21 cellular contexts compared by ENCODE assay signal in genomic region chr6:42095776-42096541, GRCh38. TPM values are rescaled to one million over a fixed set of nuclear protein-coding genes. Genes with fewer than 3 reads are reported as not detected.
DNase-seq lines count a peak whose midpoint lies in the region; ATAC-seq, FAIRE-seq and TF ChIP-seq lines count a peak whose summit lies in the region.
"Had no signal": no experiment of that assay in that cellular context is flagged by ENCODE, and none has a peak within 500 bp of the region (broad histone marks: within the 10 kb centered on the region; RNA-seq: fewer than 3 reads in every experiment).

No MANE protein-coding gene starts in this region.

- intact Hi-C loops in IMR-90 (cut with micrococcal nuclease) (no loop called here), GM12878 (cut with micrococcal nuclease; ENCODE audit: unreplicated experiment) (no loop called here)
- intact Hi-C loops in activated CD4-positive, alpha-beta T cell treated with anti-CD3 and anti-CD28 coated beads, Interleukin-2, amount 10 ng/mL, durations not matched to agents 24 days and 14 days (cut with micrococcal nuclease): no loop called here

- no peaks in the 10 kb centered on the region for H3K9me3 Mint-ChIP-seq in mesothelial cell of epicardium
- no peaks in the 10 kb centered on the region for H3K9me3 Mint-ChIP-seq in activated CD4-positive, alpha-beta T cell treated with anti-CD3 and anti-CD28 coated beads, Interleukin-2, amount 10 ng/mL, durations not matched to agents 24 days and 14 days
- no peaks in the 10 kb centered on the region for H3K9me3 Mint-ChIP-seq in activated CD4-positive, alpha-beta memory T cell treated with anti-CD3 and anti-CD28 coated beads, Interleukin-2, amount 10 ng/mL, durations not matched to agents 7 days and 5 days
- H3K9me3 Mint-ChIP-seq: activated T-cell treated with anti-CD3 and anti-CD28 coated beads, Interleukin-2, amount 50 U/mL, for 4 hours; nephron; T-helper 2 cell treated with Interferon-gamma antibody and Interleukin-4, amounts not matched to agents 5 μg/mL and 100 μg/mL, for 36 hours had no signal

- H3K79me1 ChIP-seq in IMR-90 (ENCODE audit: low read depth in 1 of 2, low read length in 2 of 2): 0 out of 4 replicates have a peak, but pooled peaks cover 0 to under 1% of the 10 kb centered on the region in 2 experiments

- peaks cover 11% of the 10 kb centered on the region for H3K9me1 ChIP-seq in IMR-90 (ENCODE audit: insufficient read depth, low read length)

- H2BK5ac ChIP-seq in IMR-90 (ENCODE audit: low read depth, low read length, poor library complexity, severe bottlenecking): no peak overlapping the region

- 0 out of 2 replicates have a peak overlapping the region, but pooled peaks have one; percentile 39 for H2AK5ac ChIP-seq in IMR-90 (ENCODE audit: low read depth, low read length)

- no peaks in the 10 kb centered on the region for H3K9me3 ChIP-seq in DOHH2 (ENCODE audit: control insufficient read depth, insufficient read depth, low read length)
- H3K9me3 ChIP-seq in IMR-90 (ENCODE audit: control insufficient read depth, insufficient read depth, low read length): no peaks in the 10 kb centered on the region
- no peaks in the 10 kb centered on the region for H3K9me3 ChIP-seq in GM12878 (replicated peaks; ENCODE audit: control insufficient read depth, insufficient read depth, low read length)
- H3K9me3 ChIP-seq: transverse colon had no signal

- H4K20me1 ChIP-seq in DOHH2 (ENCODE audit: control insufficient read depth, insufficient read depth, low read depth, low read length) (no peaks in the 10 kb centered on the region), IMR-90 (ENCODE audit: insufficient read depth, low read length) (no peaks in the 10 kb centered on the region), GM12878 (ENCODE audit: control insufficient read depth, insufficient read depth) (no peaks in the 10 kb centered on the region)

- 0 out of 2 replicates have a peak, but pooled peaks have one; percentile 25 for TF ChIP-seq RAD21 in IMR-90 (IDR thresholded peaks at IDR 0.05; ENCODE audit: low read length)
- no peak for TF ChIP-seq RAD21 in GM12878 (IDR thresholded peaks at IDR 0.05; ENCODE audit: insufficient read depth, low read depth, low read length)

- POLR2A ChIA-PET in IMR-90 (lab: Charles Lee; ENCODE audit: unreplicated experiment): no interaction called here
- POLR2A ChIA-PET in GM12878 (lab: Charles Lee): no interaction called here
- POLR2A ChIA-PET in activated CD4-positive, alpha-beta memory T cell treated with anti-CD3 and anti-CD28 coated beads, Interleukin-2, amount 10 ng/mL, durations not matched to agents 7 days and 5 days (lab: Charles Lee): interaction anchor here (0.6 kb wide), 1 partner anchor 138 kb away, joined by 3 read pairs; no protein-coding TSS in a partner anchor

- TF ChIP-seq POLR2A in IMR-90 (IDR thresholded peaks at IDR 0.05; ENCODE audit: low read depth, low read length) (no peak), GM12878 (IDR thresholded peaks at IDR 0.05; ENCODE audit: low read depth, low read length) (no peak)

- 0 out of 2 replicates have a peak, but pooled peaks cover under 1% of the 10 kb centered on the region for H3K27me3 ChIP-seq in DOHH2 (ENCODE audit: control insufficient read depth, low read length)
- peaks cover 2% of the 10 kb centered on the region; the same call in 1 of the 2 replicates for H3K27me3 ChIP-seq in IMR-90 (ENCODE audit: control insufficient read depth, insufficient read depth, low read length)
- no peaks in the 10 kb centered on the region; a peak in 1 of 4 replicates for H3K27me3 ChIP-seq in GM12878 (replicated peaks in 1 of 2; ENCODE audit: control insufficient read depth in 2 of 2, insufficient read depth in 2 of 2, low read length in 1 of 2)
- H3K27me3 ChIP-seq: transverse colon had no signal

- no peak for TF ChIP-seq EP300 in GM12878 (IDR thresholded peaks at IDR 0.05; ENCODE audit: borderline replicate concordance in 1 of 2, control insufficient read depth in 1 of 2, low read depth in 2 of 2, low read length in 2 of 2)

- no peaks in the 10 kb centered on the region for H3F3A ChIP-seq in DOHH2 (ENCODE audit: control insufficient read depth, insufficient read depth)

- H3K56ac ChIP-seq in IMR-90 (ENCODE audit: extremely low read depth, insufficient read depth, low read length): no peak overlapping the region

- H2BK120ac ChIP-seq in IMR-90 (ENCODE audit: low read depth, low read length): no peak overlapping the region

- H3K4me1 ChIP-seq in DOHH2 (ENCODE audit: control insufficient read depth, low read length) (no peaks in the 10 kb centered on the region), IMR-90 (ENCODE audit: control insufficient read depth, insufficient read depth, low read length) (peaks cover 11% of the 10 kb centered on the region), GM12878 (ENCODE audit: control insufficient read depth, insufficient read depth, low read length) (no peaks in the 10 kb centered on the region)

- no peak for FAIRE-seq in GM12878 (lab: Jason Lieb, UNC)
- FAIRE-seq: G401.6 had no signal

- BruUV-seq in IMR-90 (replicated peaks; lab: Mats Ljungman, UMichigan) (no TSS peak), GM12878 (replicated peaks; lab: Mats Ljungman, UMichigan) (no TSS peak)

- dilution Hi-C loops in IMR-90 (cut with HindIII; ENCODE audit: low sequenced_read_pairs, unreplicated experiment): no loop called here

- SMC1A ChIA-PET in GM12878 (lab: Charles Lee; ENCODE audit: uncharacterized antibody, unreplicated experiment): no interaction called here

- no peak overlapping the region for H3K23ac ChIP-seq in IMR-90 (ENCODE audit: low read depth, low read length)

- no peak overlapping the region for H4K5ac ChIP-seq in IMR-90 (ENCODE audit: low read depth, low read length)

- no peak overlapping the region for H4K91ac ChIP-seq in IMR-90 (ENCODE audit: insufficient read depth, low read depth, low read length)

- H3K79me2 ChIP-seq in DOHH2 (ENCODE audit: control insufficient read depth, low read length) (no peaks in the 10 kb centered on the region), GM12878 (ENCODE audit: control insufficient read depth, insufficient read depth, low read length) (no peaks in the 10 kb centered on the region)

- no peak overlapping the region for H2AK9ac ChIP-seq in IMR-90 (replicated peaks; ENCODE audit: low read depth, low read length, poor library complexity)

- in situ Hi-C loops in IMR-90 (cut with MboI; ENCODE audit: low sequenced_read_pairs): loop anchor here (25.0 kb wide), 1 partner anchor 791 kb away; the partner anchor contains the start of gene RPL7L1
- in situ Hi-C loops in GM12878 (cut with MboI): no loop called here

- H3K4ac ChIP-seq in IMR-90 (ENCODE audit: low read depth, low read length): no peak overlapping the region

- no peak overlapping the region for H3K27ac Mint-ChIP-seq in mesothelial cell of epicardium
- H3K27ac Mint-ChIP-seq in activated CD4-positive, alpha-beta T cell treated with anti-CD3 and anti-CD28 coated beads, Interleukin-2, amount 10 ng/mL, durations not matched to agents 24 days and 14 days: no peak overlapping the region
- no peak overlapping the region for H3K27ac Mint-ChIP-seq in activated CD4-positive, alpha-beta memory T cell treated with anti-CD3 and anti-CD28 coated beads, Interleukin-2, amount 10 ng/mL, durations not matched to agents 7 days and 5 days
- H3K27ac Mint-ChIP-seq: nephron; T-helper 2 cell treated with Interferon-gamma antibody and Interleukin-4, amounts not matched to agents 5 μg/mL and 100 μg/mL, for 36 hours had no signal

- no peak overlapping the region for H2BK15ac ChIP-seq in IMR-90 (ENCODE audit: low read depth, low read length)

- H3K14ac ChIP-seq in IMR-90 (replicated peaks; ENCODE audit: low read depth, low read length): no peak overlapping the region

- H3K9me2 ChIP-seq in DOHH2 (replicated peaks; ENCODE audit: control insufficient read depth, low read length): no peaks in the 10 kb centered on the region

- RAD21 ChIA-PET in GM12878 (lab: Charles Lee; ENCODE audit: unreplicated experiment): no interaction called here

- no peak overlapping the region for H2BK20ac ChIP-seq in IMR-90 (ENCODE audit: low read depth, low read length)

- ATAC-seq in IMR-90 (ENCODE audit: low read depth) (no peak), GM12878 (0 out of 3 replicates have a peak, but pooled peaks have one; percentile 18)
- ATAC-seq: activated T-cell treated with anti-CD3 and anti-CD28 coated beads, Interleukin-2, amount 50 U/mL, for 4 hours had no signal

- H3K4me2 ChIP-seq in DOHH2 (ENCODE audit: low read length) (no peak overlapping the region), IMR-90 (ENCODE audit: low read depth, low read length) (no peak overlapping the region), GM12878 (ENCODE audit: control insufficient read depth, insufficient read depth) (no peak overlapping the region)

- TF ChIP-seq CTCF in DOHH2 (IDR thresholded peaks at IDR 0.05; ENCODE audit: low read depth, low read length, poor library complexity, severe bottlenecking): peak; percentile 36
- TF ChIP-seq CTCF in IMR-90 (conservative IDR thresholded peaks at IDR 0.05; ENCODE audit: low read depth, low read length): no peak
- TF ChIP-seq CTCF in GM12878 (IDR thresholded peaks at IDR 0.05 in 2 of 3, conservative IDR thresholded peaks at IDR 0.05 in 1 of 3; ENCODE audit: control insufficient read depth in 2 of 3, extremely low read depth in 1 of 3, insufficient read depth in 1 of 3, low read depth in 3 of 3, low read length in 3 of 3): no peak
- no peak for TF ChIP-seq CTCF in mesothelial cell of epicardium (IDR thresholded peaks at IDR 0.05; ENCODE audit: unreplicated experiment)

- no peak overlapping the region for H3K18ac ChIP-seq in IMR-90 (ENCODE audit: low read depth, low read length)

- H3K4me1 Mint-ChIP-seq in mesothelial cell of epicardium: peaks cover 11% of the 10 kb centered on the region
- H3K4me1 Mint-ChIP-seq in activated CD4-positive, alpha-beta T cell treated with anti-CD3 and anti-CD28 coated beads, Interleukin-2, amount 10 ng/mL, durations not matched to agents 24 days and 14 days: peaks cover 21% of the 10 kb centered on the region
- H3K4me1 Mint-ChIP-seq in activated CD4-positive, alpha-beta memory T cell treated with anti-CD3 and anti-CD28 coated beads, Interleukin-2, amount 10 ng/mL, durations not matched to agents 7 days and 5 days: peaks cover 28% of the 10 kb centered on the region

- H3K4me3 ChIP-seq in DOHH2 (ENCODE audit: low read length) (no peak overlapping the region), IMR-90 (ENCODE audit: insufficient read depth, low read depth, low read length) (no peak overlapping the region), GM12878 (no peak overlapping the region)
- H3K4me3 ChIP-seq: transverse colon had no signal

- peak overlapping the region; percentile 54 for H2AFZ ChIP-seq in IMR-90 (replicated peaks; ENCODE audit: low read length, poor library complexity)
- no peak overlapping the region for H2AFZ ChIP-seq in GM12878 (ENCODE audit: control insufficient read depth, low read depth, low read length)

- H3K36me3 ChIP-seq in DOHH2 (ENCODE audit: control insufficient read depth, low read length) (no peaks in the 10 kb centered on the region), IMR-90 (ENCODE audit: control insufficient read depth, insufficient read depth, low read length) (no peaks in the 10 kb centered on the region), GM12878 (ENCODE audit: control insufficient read depth in 2 of 2, insufficient read depth in 2 of 2, low read length in 1 of 2) (no peaks in the 10 kb centered on the region)
- H3K36me3 ChIP-seq: transverse colon had no signal

- H3K4me3 Mint-ChIP-seq in mesothelial cell of epicardium: no peak overlapping the region
- no peak overlapping the region for H3K4me3 Mint-ChIP-seq in activated CD4-positive, alpha-beta T cell treated with anti-CD3 and anti-CD28 coated beads, Interleukin-2, amount 10 ng/mL, durations not matched to agents 24 days and 14 days
- no peak overlapping the region for H3K4me3 Mint-ChIP-seq in activated CD4-positive, alpha-beta memory T cell treated with anti-CD3 and anti-CD28 coated beads, Interleukin-2, amount 10 ng/mL, durations not matched to agents 7 days and 5 days
- H3K4me3 Mint-ChIP-seq: activated T-cell treated with anti-CD3 and anti-CD28 coated beads, Interleukin-2, amount 50 U/mL, for 4 hours; nephron; T-helper 2 cell treated with Interferon-gamma antibody and Interleukin-4, amounts not matched to agents 5 μg/mL and 100 μg/mL, for 36 hours had no signal

- H3K9ac ChIP-seq in IMR-90 (ENCODE audit: low read depth, low read length) (no peak overlapping the region), GM12878 (ENCODE audit: control insufficient read depth, insufficient read depth, low read length) (no peak overlapping the region)

- peaks cover 4% of the 10 kb centered on the region for H3K27me3 Mint-ChIP-seq in mesothelial cell of epicardium (ENCODE audit: low read depth)
- H3K27me3 Mint-ChIP-seq in activated CD4-positive, alpha-beta T cell treated with anti-CD3 and anti-CD28 coated beads, Interleukin-2, amount 10 ng/mL, durations not matched to agents 24 days and 14 days: no peaks in the 10 kb centered on the region
- H3K27me3 Mint-ChIP-seq in activated CD4-positive, alpha-beta memory T cell treated with anti-CD3 and anti-CD28 coated beads, Interleukin-2, amount 10 ng/mL, durations not matched to agents 7 days and 5 days: no peaks in the 10 kb centered on the region

- no peak overlapping the region for H4K8ac ChIP-seq in IMR-90 (ENCODE audit: low read depth in 2 of 2, low read length in 2 of 2)

- CTCF ChIA-PET in IMR-90 (lab: Yijun Ruan, JAX) (no interaction called here), GM12878 (lab: Yijun Ruan, JAX) (interaction anchor here (0.6 to 1.8 kb wide), 3 partner anchors 8 to 120 kb away, joined by 3 to 6 read pairs (median 4); no protein-coding TSS in a partner anchor)
- CTCF ChIA-PET in activated CD4-positive, alpha-beta memory T cell treated with anti-CD3 and anti-CD28 coated beads, Interleukin-2, amount 10 ng/mL, durations not matched to agents 7 days and 5 days (lab: Charles Lee): interaction anchor here (0.8 to 1.1 kb wide), 4 partner anchors 8 to 72 kb away, joined by 3 to 5 read pairs (median 4); no protein-coding TSS in a partner anchor

- peaks cover 2% of the 10 kb centered on the region for H3K36me3 Mint-ChIP-seq in mesothelial cell of epicardium
- no peaks in the 10 kb centered on the region for H3K36me3 Mint-ChIP-seq in activated CD4-positive, alpha-beta T cell treated with anti-CD3 and anti-CD28 coated beads, Interleukin-2, amount 10 ng/mL, durations not matched to agents 24 days and 14 days (ENCODE audit: low read depth)
- H3K36me3 Mint-ChIP-seq in activated CD4-positive, alpha-beta memory T cell treated with anti-CD3 and anti-CD28 coated beads, Interleukin-2, amount 10 ng/mL, durations not matched to agents 7 days and 5 days (ENCODE audit: low read depth): no peaks in the 10 kb centered on the region

- H3K27ac ChIP-seq in DOHH2 (ENCODE audit: low read depth, low read length) (no peak overlapping the region), IMR-90 (ENCODE audit: insufficient read depth, low read length) (no peak overlapping the region), GM12878 (ENCODE audit: control insufficient read depth, insufficient read depth) (no peak overlapping the region)
- H3K27ac ChIP-seq: C4-2B, transverse colon had no signal

- DNase-seq in IMR-90: no peak
- DNase-seq in GM12878 (ENCODE audit: low read depth, low spot score): no peak
- peak; percentile 19 for DNase-seq in myocyte (ENCODE audit: low read depth)
- DNase-seq in mesothelial cell of epicardium (ENCODE audit: low spot score in 2 of 2, unreplicated experiment in 2 of 2): no peak
- DNase-seq in activated CD4-positive, alpha-beta T cell treated with anti-CD3 and anti-CD28 coated beads, Interleukin-2, amount 10 ng/mL, durations not matched to agents 24 days and 14 days: no peak
- DNase-seq in activated CD4-positive, alpha-beta memory T cell treated with anti-CD3 and anti-CD28 coated beads, Interleukin-2, amount 10 ng/mL, durations not matched to agents 7 days and 5 days: no peak
- no peak for DNase-seq in activated CD4-positive, alpha-beta T cell treated with anti-CD3 and anti-CD28 coated beads for 1 hour
- DNase-seq: activated CD4-positive, alpha-beta T cell treated with anti-CD3 and anti-CD28 coated beads for 48 hours; activated T-cell treated with anti-CD3 and anti-CD28 coated beads, Interleukin-2, amount 50 U/mL, for 4 hours; cortex of kidney; NCI-H187; retina; stimulated activated CD4-positive, alpha-beta T cell treated with anti-CD3 and anti-CD28 coated beads, Interleukin-2, amount 100 ng/mL, for 24 hours; stimulated activated CD8-positive, alpha-beta memory T cell treated with anti-CD3 and anti-CD28 coated beads, Interleukin-4, amount 100 ng/mL, for 48 hours; transverse colon had no signal

- WGBS in IMR-90 (ENCODE audit: extremely low coverage in 2 of 2, insufficient read length in 1 of 2), 2 experiments: 71% methylated on average over 4 of the region's 10 CpGs; no CpG with 5 or more reads in 1 of the 2 experiments
- 51% methylated on average over 10 of the region's 10 CpGs for WGBS in GM12878 (ENCODE audit: insufficient coverage, insufficient replicate concordance, low lambda C conversion rate, missing lambda C conversion rate)

RNA-seq across cellular contexts. Expression of gene TAF8, which starts 45.6 kb away (rescaled TPM):
- 19.7 and 22.8 TPM in 2 replicates for total RNA-seq in IMR-90 (2012; rRNA removed)
- polyA plus RNA-seq in IMR-90 (2012; rRNA removed): 14.3 and 21.0 TPM in 2 replicates
- polyA plus RNA-seq in IMR-90 (2012; cell fraction: cytosol; rRNA removed): 10.0 and 13.9 TPM in 2 replicates
- polyA plus RNA-seq in IMR-90 (2012; cell fraction: nucleus; rRNA removed; ENCODE audit: low replicate concordance): 15.2 and 21.3 TPM in 2 replicates
- 64.3 and 67.3 TPM in 2 replicates for total RNA-seq in GM12878 (2013; cell fraction: nucleolus; rRNA removed)
- total RNA-seq in GM12878 (2014; rRNA removed): 14.6 and 22.8 TPM in 2 replicates
- total RNA-seq in GM12878 (2014; rRNA removed; fragmentation: Illumina TruSeq; extraction: Trizol): 17.1 and 18.6 TPM in 2 replicates
- 24.2 and 26.2 TPM in 2 replicates for total RNA-seq in GM12878 (2021)
- polyA plus RNA-seq in GM12878 (2011; ENCODE audit: low read depth): 7.1 TPM
- 23.2 and 30.9 TPM in 2 replicates for polyA plus RNA-seq in GM12878 (2011; rRNA removed)
- 32.8 and 45.3 TPM in 2 replicates for polyA plus RNA-seq in GM12878 (2011; cell fraction: cytosol; rRNA removed)
- polyA plus RNA-seq in GM12878 (2011; cell fraction: nucleus; rRNA removed): 20.3 and 30.6 TPM in 2 replicates
- polyA plus RNA-seq in GM12878 (2012): 10.2 and 12.2 TPM in 2 replicates
- 11.7 and 21.2 TPM in 2 replicates for polyA plus RNA-seq in GM12878 (2014; fragmentation: Illumina TruSeq; extraction: Trizol)
- polyA plus RNA-seq in GM12878 (2014; fragmentation: Nextera tagmentation; extraction: Ambion mirVana): 10 to 100 TPM; 17.5 to 25.5 TPM
- 24.8 and 26.5 TPM in 2 replicates for polyA plus RNA-seq in GM12878 (2014; rRNA removed)
- 10 to 100 TPM; 11.7 to 15.3 TPM for polyA plus RNA-seq in GM12878 (2016; fragmentation: Nextera tagmentation; extraction: Ambion mirVana)
- 58.2 and 62.9 TPM in 2 replicates for polyA minus RNA-seq in GM12878 (2011; rRNA and poly(A)+ RNA removed)
- polyA minus RNA-seq in GM12878 (2011; cell fraction: cytosol; rRNA and poly(A)+ RNA removed): 12.7 and 14.0 TPM in 2 replicates
- 15.8 and 40.9 TPM in 2 replicates for polyA minus RNA-seq in GM12878 (2011; cell fraction: nucleus; rRNA and poly(A)+ RNA removed)
- total RNA-seq in myocyte: 18.9 and 25.1 TPM in 2 replicates
- polyA plus RNA-seq in myocyte (2012): 10.4 TPM
- total RNA-seq in mesothelial cell of epicardium: 32.1 to 38.9 TPM (median 36.5 TPM) in 3 replicates
- 38.1 and 38.7 TPM in 2 replicates for total RNA-seq in activated CD4-positive, alpha-beta T cell treated with anti-CD3 and anti-CD28 coated beads, Interleukin-2, amount 10 ng/mL, durations not matched to agents 24 days and 14 days
- 10 to 100 TPM; 48.0 to 55.1 TPM for total RNA-seq in activated CD4-positive, alpha-beta memory T cell treated with anti-CD3 and anti-CD28 coated beads, Interleukin-2, amount 10 ng/mL, durations not matched to agents 7 days and 5 days

RNA-seq across cellular contexts. Expression of gene C6orf132, which starts 46.5 kb away (rescaled TPM):
- total RNA-seq in IMR-90 (2012; rRNA removed) (0.72 and 1.1 TPM in 2 replicates), GM12878 (2014; rRNA removed) (not detected in 2 replicates), GM12878 (2014; rRNA removed; fragmentation: Illumina TruSeq; extraction: Trizol) (not detected in 2 replicates), GM12878 (2021) (0.03 and 0.05 TPM in 2 replicates), myocyte (0.16 TPM in 2 replicates), mesothelial cell of epicardium (22.4 to 23.9 TPM (median 22.5 TPM) in 3 replicates)
- polyA plus RNA-seq in IMR-90 (2012; rRNA removed) (1.7 and 1.8 TPM in 2 replicates), GM12878 (2011; rRNA removed) (not detected in 2 replicates), GM12878 (2014; fragmentation: Illumina TruSeq; extraction: Trizol) (not detected in 2 replicates), GM12878 (2014; fragmentation: Nextera tagmentation; extraction: Ambion mirVana) (not detected), GM12878 (2014; rRNA removed) (0.04 TPM in 1 of 2 replicates, not detected in the other), GM12878 (2016; fragmentation: Nextera tagmentation; extraction: Ambion mirVana) (not detected)
- 1.6 and 1.7 TPM in 2 replicates for polyA plus RNA-seq in IMR-90 (2012; cell fraction: cytosol; rRNA removed)
- polyA plus RNA-seq in IMR-90 (2012; cell fraction: nucleus; rRNA removed; ENCODE audit: low replicate concordance): 3.0 and 3.3 TPM in 2 replicates
- 0.06 and 0.12 TPM in 2 replicates for total RNA-seq in GM12878 (2013; cell fraction: nucleolus; rRNA removed)
- polyA plus RNA-seq in GM12878 (2011; ENCODE audit: low read depth): not detected
- not detected in 2 replicates for polyA plus RNA-seq in GM12878 (2011; cell fraction: cytosol; rRNA removed)
- not detected in 2 replicates for polyA plus RNA-seq in GM12878 (2011; cell fraction: nucleus; rRNA removed)
- 0.03 TPM in 1 of 2 replicates, not detected in the other for polyA plus RNA-seq in GM12878 (2012)
- polyA minus RNA-seq in GM12878 (2011; rRNA and poly(A)+ RNA removed): not detected in 2 replicates
- not detected in 2 replicates for polyA minus RNA-seq in GM12878 (2011; cell fraction: cytosol; rRNA and poly(A)+ RNA removed)
- not detected in 2 replicates for polyA minus RNA-seq in GM12878 (2011; cell fraction: nucleus; rRNA and poly(A)+ RNA removed)
- polyA plus RNA-seq in myocyte (2012): 1.5 TPM
- 0.21 and 0.40 TPM in 2 replicates for total RNA-seq in activated CD4-positive, alpha-beta T cell treated with anti-CD3 and anti-CD28 coated beads, Interleukin-2, amount 10 ng/mL, durations not matched to agents 24 days and 14 days
- under 1 TPM; 0.05 to 0.10 TPM for total RNA-seq in activated CD4-positive, alpha-beta memory T cell treated with anti-CD3 and anti-CD28 coated beads, Interleukin-2, amount 10 ng/mL, durations not matched to agents 7 days and 5 days
- total RNA-seq: H4 had no signal

Comparison
In these comparisons a context has a peak if more than half of its experiments do, and no peak if none do; other contexts are left out.
1. RNA of gene C6orf132, which starts 46.5 kb away (total RNA-seq): 22.4 to 23.9 TPM in mesothelial cell of epicardium; 0.72 to 1.1 TPM in IMR-90, 0.21 to 0.40 TPM in activated CD4-positive, alpha-beta T cell treated with anti-CD3 and anti-CD28 coated beads, Interleukin-2, amount 10 ng/mL, durations not matched to agents 24 days and 14 days, 0.16 TPM in myocyte, 0.05 to 0.10 TPM in activated CD4-positive, alpha-beta memory T cell treated with anti-CD3 and anti-CD28 coated beads, Interleukin-2, amount 10 ng/mL, durations not matched to agents 7 days and 5 days and 0.03 to 0.12 TPM in GM12878; every median in the first group is over 10 times any median in the second.